11 cellular contexts compared by ENCODE assay signal in genomic region chr6:157518399-157519250, GRCh38.
A peak's percentile ranks its signal among the peaks of the same experiment; 100 is the strongest.
DNase-seq lines count a peak whose midpoint lies in the region; ATAC-seq and TF ChIP-seq lines count a peak whose summit lies in the region.
"Had no signal": no experiment of that assay in that cellular context is flagged by ENCODE, and none has a peak within 500 bp of the region (broad histone marks: within the 10 kb centered on the region; RNA-seq: fewer than 3 reads in every experiment).

No MANE protein-coding gene starts in this region.

- no peak overlapping the region for H3K4me3 Mint-ChIP-seq in mesothelial cell of epicardium
- H3K4me3 Mint-ChIP-seq in activated CD4-positive, alpha-beta memory T cell treated with anti-CD3 and anti-CD28 coated beads for 36 hours: no peak overlapping the region
- H3K4me3 Mint-ChIP-seq: activated CD8-positive, alpha-beta T cell treated with anti-CD3 and anti-CD28 coated beads for 36 hours had no signal

- CTCF ChIA-PET in activated CD4-positive, alpha-beta memory T cell treated with anti-CD3 and anti-CD28 coated beads for 36 hours (lab: Charles Lee): no interaction called here

- H3K9me3 Mint-ChIP-seq in mesothelial cell of epicardium: no peaks in the 10 kb centered on the region
- H3K9me3 Mint-ChIP-seq in activated CD4-positive, alpha-beta memory T cell treated with anti-CD3 and anti-CD28 coated beads for 36 hours: no peaks in the 10 kb centered on the region
- H3K9me3 Mint-ChIP-seq: activated CD8-positive, alpha-beta T cell treated with anti-CD3 and anti-CD28 coated beads for 36 hours had no signal

- no peaks in the 10 kb centered on the region for H3K27me3 Mint-ChIP-seq in mesothelial cell of epicardium (ENCODE audit: low read depth)
- no peaks in the 10 kb centered on the region for H3K27me3 Mint-ChIP-seq in activated CD4-positive, alpha-beta memory T cell treated with anti-CD3 and anti-CD28 coated beads for 36 hours
- H3K27me3 Mint-ChIP-seq: activated CD8-positive, alpha-beta T cell treated with anti-CD3 and anti-CD28 coated beads for 36 hours had no signal

- no peak for TF ChIP-seq CTCF in mesothelial cell of epicardium (IDR thresholded peaks at IDR 0.05; ENCODE audit: unreplicated experiment)

- intact Hi-C loops in activated CD4-positive, alpha-beta memory T cell treated with anti-CD3 and anti-CD28 coated beads for 36 hours (cut with micrococcal nuclease): no loop called here

- peaks cover 4% of the 10 kb centered on the region for H3K4me1 Mint-ChIP-seq in mesothelial cell of epicardium
- peaks cover 6% of the 10 kb centered on the region for H3K4me1 Mint-ChIP-seq in activated CD4-positive, alpha-beta memory T cell treated with anti-CD3 and anti-CD28 coated beads for 36 hours (ENCODE audit: low read depth)

- peak; percentile 67 for DNase-seq in AG08396 (ENCODE audit: low spot score)
- DNase-seq in HT-29 (ENCODE audit: low spot score): peak; percentile 84
- DNase-seq in dermis microvascular lymphatic vessel endothelial cell (ENCODE audit: low read depth in 2 of 2): peak; percentile 91 to 99
- DNase-seq in mesothelial cell of epicardium (ENCODE audit: low spot score in 2 of 2, unreplicated experiment in 2 of 2): no peak
- no peak for DNase-seq in activated CD4-positive, alpha-beta memory T cell treated with anti-CD3 and anti-CD28 coated beads for 36 hours
- DNase-seq in NCI-H1417 treated with DMSO at 0.1 percent for 48 hours (lab: John Stamatoyannopoulos, UW): no peak
- DNase-seq in DMS 273 treated with DMSO at 0.1 percent for 48 hours (lab: John Stamatoyannopoulos, UW): no peak
- DNase-seq: activated CD8-positive, alpha-beta T cell treated with anti-CD3 and anti-CD28 coated beads for 36 hours; activated effector memory CD4-positive, alpha-beta T cell treated with Interleukin-2 at 50 U/mL for 16 hours; effector CD8-positive, alpha-beta T cell had no signal

- H3K27ac Mint-ChIP-seq in mesothelial cell of epicardium: peak overlapping the region; percentile 79
- H3K27ac Mint-ChIP-seq in activated CD4-positive, alpha-beta memory T cell treated with anti-CD3 and anti-CD28 coated beads for 36 hours: no peak overlapping the region
- H3K27ac Mint-ChIP-seq: activated CD8-positive, alpha-beta T cell treated with anti-CD3 and anti-CD28 coated beads for 36 hours had no signal

- POLR2A ChIA-PET in activated CD4-positive, alpha-beta memory T cell treated with anti-CD3 and anti-CD28 coated beads for 36 hours (lab: Charles Lee): interaction anchor here (0.6 kb wide), 1 partner anchor 189 kb away, joined by 3 read pairs; no protein-coding TSS in a partner anchor

- no peak for ATAC-seq in GM19395 (IDR thresholded peaks at IDR 0.05; ENCODE audit: unreplicated experiment)
- ATAC-seq: activated CD8-positive, alpha-beta T cell treated with anti-CD3 and anti-CD28 coated beads for 36 hours had no signal

- no peaks in the 10 kb centered on the region for H3K36me3 Mint-ChIP-seq in mesothelial cell of epicardium
- no peaks in the 10 kb centered on the region for H3K36me3 Mint-ChIP-seq in activated CD4-positive, alpha-beta memory T cell treated with anti-CD3 and anti-CD28 coated beads for 36 hours

Comparison
In these comparisons a context has a peak if more than half of its experiments do, and no peak if none do; other contexts are left out.
1. DNase-seq: peak in AG08396 (single experiment), HT-29 (single experiment) and dermis microvascular lymphatic vessel endothelial cell (2 of 2); none in mesothelial cell of epicardium (0 of 2), activated CD4-positive, alpha-beta memory T cell treated with anti-CD3 and anti-CD28 coated beads for 36 hours (single experiment), NCI-H1417 treated with DMSO at 0.1 percent for 48 hours (single experiment) and DMS 273 treated with DMSO at 0.1 percent for 48 hours (single experiment).